11 cellular contexts compared by ENCODE assay signal in genomic region chr18:21330122-21330701, GRCh38.
A peak's percentile ranks its signal among the peaks of the same experiment; 100 is the strongest.
DNase-seq lines count a peak whose midpoint lies in the region; ATAC-seq and TF ChIP-seq lines count a peak whose summit lies in the region.
"Had no signal": no experiment of that assay in that cellular context is flagged by ENCODE, and none has a peak within 500 bp of the region (broad histone marks: within the 10 kb centered on the region; RNA-seq: fewer than 3 reads in every experiment).

No MANE protein-coding gene starts in this region.

- no peak overlapping the region for H2BK120ac ChIP-seq in trophoblast cell (ENCODE audit: insufficient read depth, low read length, poor library complexity)

- no peak overlapping the region for H4K8ac ChIP-seq in trophoblast cell (ENCODE audit: low read depth, low read length)

- peak overlapping the region; percentile 18 for H3K14ac ChIP-seq in trophoblast cell (ENCODE audit: low read length)

- DNase-seq in EH (ENCODE audit: low read depth) (peak; percentile 84), PC-9 (peak; percentile 32 to 88), foreskin fibroblast (peak; percentile 55 to 66), trophoblast cell (peak in 1 of 2 donors; percentile 27), ecto neural progenitor cell (ENCODE audit: low spot score) (no peak), NCI-H1092 (lab: John Stamatoyannopoulos, UW) (no peak)
- no peak for DNase-seq in natural killer cell treated with Interleukin-12 subunit alpha and Interleukin-12 subunit beta and Interleukin-15 and Interleukin-18, amount 100 ng/mL, for 72 hours (ENCODE audit: low spot score)
- DNase-seq: activated T-cell treated with anti-CD3 and anti-CD28 coated beads, Interleukin-2, amount 50 U/mL, for 4 hours; COR-L47; NCI-H1436 had no signal

- no peak overlapping the region for H3K9ac ChIP-seq in trophoblast cell (ENCODE audit: low read length)

- H3K27ac ChIP-seq in PC-9 (peak overlapping the region; percentile 93), trophoblast cell (ENCODE audit: low read depth, low read length) (peak overlapping the region; percentile 42)

- no peaks in the 10 kb centered on the region for H3K9me3 ChIP-seq in PC-9 (ENCODE audit: insufficient read depth, low read depth)
- no peaks in the 10 kb centered on the region for H3K9me3 ChIP-seq in trophoblast cell (ENCODE audit: insufficient read depth, low read depth, low read length)

- TF ChIP-seq CTCF in PC-9 (conservative IDR thresholded peaks at IDR 0.05) (no peak), foreskin fibroblast (IDR thresholded peaks at IDR 0.05; ENCODE audit: low read depth, low read length) (no peak)

- no peak overlapping the region for H4K91ac ChIP-seq in trophoblast cell (ENCODE audit: low read depth, low read length)

- H3K9me3 Mint-ChIP-seq in natural killer cell treated with Interleukin-12 subunit alpha and Interleukin-12 subunit beta and Interleukin-15 and Interleukin-18, amount 100 ng/mL, for 72 hours = no peaks in the 10 kb centered on the region
- H3K9me3 Mint-ChIP-seq: activated T-cell treated with anti-CD3 and anti-CD28 coated beads, Interleukin-2, amount 50 U/mL, for 4 hours had no signal

- no peak for ATAC-seq in GM18907 (IDR thresholded peaks at IDR 0.05; ENCODE audit: unreplicated experiment)
- no peak for ATAC-seq in natural killer cell treated with Interleukin-12 subunit alpha and Interleukin-12 subunit beta and Interleukin-15 and Interleukin-18, amount 100 ng/mL, for 72 hours
- ATAC-seq: activated T-cell treated with anti-CD3 and anti-CD28 coated beads, Interleukin-2, amount 50 U/mL, for 4 hours had no signal

- H3K4me2 ChIP-seq in PC-9 = peak overlapping the region; percentile 75
- H3K4me2 ChIP-seq in trophoblast cell (ENCODE audit: low read length) = peak overlapping the region; percentile 15

- H3K9me2 ChIP-seq in PC-9 (ENCODE audit: insufficient read depth) = no peaks in the 10 kb centered on the region

- CTCF ChIA-PET in PC-9 (lab: Charles Lee) = no interaction called here

- no peak overlapping the region for H3K4ac ChIP-seq in trophoblast cell (ENCODE audit: low read depth, low read length)

- no peak overlapping the region for H2AK5ac ChIP-seq in trophoblast cell (ENCODE audit: low read length)

- no peak overlapping the region for H4K12ac ChIP-seq in trophoblast cell (ENCODE audit: low read depth, low read length)

- WGBS in trophoblast cell (ENCODE audit: extremely low coverage, insufficient coverage, insufficient read length) = no CpG with 5 or more reads among the region's 6 CpGs

- H4K20me1 ChIP-seq in PC-9 (ENCODE audit: insufficient read depth) = no peaks in the 10 kb centered on the region

- H2AFZ ChIP-seq in PC-9 = peak overlapping the region; percentile 37; the same call in 1 of the 2 replicates
- H2AFZ ChIP-seq in trophoblast cell (ENCODE audit: insufficient read depth, low read length, poor library complexity) = no peak overlapping the region

- no peaks in the 10 kb centered on the region for H3K36me3 ChIP-seq in PC-9 (ENCODE audit: low read depth)
- H3K36me3 ChIP-seq in trophoblast cell (ENCODE audit: control insufficient read depth in 1 of 2, insufficient read depth in 2 of 2, low read length in 2 of 2) = no peaks in the 10 kb centered on the region

- BruUV-seq in PC-9 (replicated peaks; lab: Mats Ljungman, UMichigan) = no TSS peak

- peaks cover 27% of the 10 kb centered on the region; the same call in 1 of the 2 replicates for H3F3A ChIP-seq in PC-9 (ENCODE audit: insufficient read depth, low read depth)

- peak overlapping the region; percentile 41 for H3K18ac ChIP-seq in trophoblast cell (ENCODE audit: low read length)

- no peak overlapping the region for H2BK5ac ChIP-seq in trophoblast cell (ENCODE audit: low read depth, low read length, poor library complexity)

- H3K27me3 ChIP-seq in PC-9 (ENCODE audit: insufficient read depth, low read depth) (no peaks in the 10 kb centered on the region), trophoblast cell (ENCODE audit: insufficient read depth, low read length) (no peaks in the 10 kb centered on the region)

- no peak overlapping the region for H3K4me3 Mint-ChIP-seq in natural killer cell treated with Interleukin-12 subunit alpha and Interleukin-12 subunit beta and Interleukin-15 and Interleukin-18, amount 100 ng/mL, for 72 hours
- H3K4me3 Mint-ChIP-seq: activated T-cell treated with anti-CD3 and anti-CD28 coated beads, Interleukin-2, amount 50 U/mL, for 4 hours had no signal

- H3K79me2 ChIP-seq in PC-9 (ENCODE audit: low read depth) (0 out of 2 replicates have a peak, but pooled peaks cover 3% of the 10 kb centered on the region), trophoblast cell (ENCODE audit: control insufficient read depth, insufficient read depth, low read length, poor library complexity) (no peaks in the 10 kb centered on the region)

- no peak overlapping the region for H3K27ac Mint-ChIP-seq in natural killer cell treated with Interleukin-12 subunit alpha and Interleukin-12 subunit beta and Interleukin-15 and Interleukin-18, amount 100 ng/mL, for 72 hours

- no peak overlapping the region for H3K23ac ChIP-seq in trophoblast cell (ENCODE audit: low read length)

- H3K4me1 ChIP-seq in PC-9 (replicated peaks; ENCODE audit: insufficient read depth) = peaks cover 58% of the 10 kb centered on the region
- H3K4me1 ChIP-seq in trophoblast cell (ENCODE audit: control insufficient read depth in 1 of 2, insufficient read depth in 2 of 2, low read length in 2 of 2) = peaks cover 5 to 9% of the 10 kb centered on the region in 2 experiments

- no peak overlapping the region for H2BK12ac ChIP-seq in trophoblast cell (ENCODE audit: low read length)

- H3K4me1 Mint-ChIP-seq in natural killer cell treated with Interleukin-12 subunit alpha and Interleukin-12 subunit beta and Interleukin-15 and Interleukin-18, amount 100 ng/mL, for 72 hours (ENCODE audit: low read depth in 2 of 2) = no peaks in the 10 kb centered on the region

- POLR2A ChIA-PET in PC-9 (lab: Charles Lee; ENCODE audit: unreplicated experiment) = interaction anchor here (0.6 kb wide), 1 partner anchor 498 kb away, joined by 4 read pairs; no protein-coding TSS in a partner anchor

- H3K27me3 Mint-ChIP-seq in natural killer cell treated with Interleukin-12 subunit alpha and Interleukin-12 subunit beta and Interleukin-15 and Interleukin-18, amount 100 ng/mL, for 72 hours = peaks cover 5 to 23% of the 10 kb centered on the region in 2 donors

- intact Hi-C loops in PC-9 (cut with micrococcal nuclease; ENCODE audit: unreplicated experiment) = loop anchor here (10.0 kb wide), 2 partner anchors 65 kb away; no protein-coding TSS in a partner anchor

- peak overlapping the region; percentile 37; the same call in 1 of the 2 replicates for H3K4me3 ChIP-seq in PC-9
- no peak overlapping the region for H3K4me3 ChIP-seq in foreskin fibroblast (ENCODE audit: low read depth in 1 of 2, low read length in 2 of 2)
- no peak overlapping the region for H3K4me3 ChIP-seq in trophoblast cell (ENCODE audit: low read depth, low read length)

- no peaks in the 10 kb centered on the region for H3K36me3 Mint-ChIP-seq in natural killer cell treated with Interleukin-12 subunit alpha and Interleukin-12 subunit beta and Interleukin-15 and Interleukin-18, amount 100 ng/mL, for 72 hours

- peaks cover 3% of the 10 kb centered on the region for H3K79me1 ChIP-seq in trophoblast cell (ENCODE audit: low read length)

Comparison
In these comparisons a context has a peak if more than half of its experiments do, and no peak if none do; other contexts are left out.
1. DNase-seq: peak in EH (single experiment), PC-9 (2 of 2) and foreskin fibroblast (2 of 2); none in ecto neural progenitor cell (single experiment), NCI-H1092 (single experiment) and natural killer cell treated with Interleukin-12 subunit alpha and Interleukin-12 subunit beta and Interleukin-15 and Interleukin-18, amount 100 ng/mL, for 72 hours (single experiment).